In the genomic region with DNA sequence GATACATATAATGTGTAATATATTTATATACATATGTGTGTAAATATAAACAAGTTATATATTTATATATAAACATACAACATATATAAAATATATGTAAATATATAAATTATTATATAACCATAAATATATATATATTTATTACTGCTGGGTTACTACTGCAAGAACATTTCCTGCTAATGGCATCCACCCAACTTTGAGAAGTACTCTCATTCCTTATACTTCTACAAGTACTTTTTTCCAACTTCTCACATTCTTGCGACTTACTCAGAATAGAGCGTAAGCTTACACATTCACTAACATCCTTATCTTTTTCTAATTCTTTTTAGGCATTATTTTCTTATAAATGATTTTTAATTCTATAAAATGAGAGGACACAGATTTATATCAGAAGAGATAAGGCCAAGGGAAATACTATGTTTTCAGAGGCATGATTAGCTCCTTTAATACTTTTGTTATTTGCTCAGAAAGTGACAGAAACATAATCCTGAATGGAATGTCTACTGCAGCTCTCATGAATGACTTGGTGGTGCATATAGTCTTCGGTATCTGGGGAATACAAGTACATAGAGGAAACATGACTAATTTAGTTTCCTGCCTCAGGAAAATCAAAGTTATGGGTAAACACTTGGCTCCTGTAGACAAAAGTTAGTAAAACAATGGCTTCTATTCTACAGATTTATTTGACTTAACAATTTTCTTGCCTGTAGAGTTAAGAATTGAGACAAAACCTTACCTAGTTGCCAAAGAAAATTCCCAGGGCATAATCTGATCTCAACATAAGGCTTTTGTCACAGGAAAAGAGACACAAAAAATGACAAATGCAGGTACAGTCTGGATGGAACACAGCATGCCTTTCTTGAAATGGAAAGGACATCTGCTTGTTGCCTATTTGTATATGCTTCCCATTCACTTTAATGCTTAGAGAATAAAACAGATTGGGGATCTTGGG, we compare ENCODE assay signal across 18 cellular contexts.
A peak's percentile ranks its signal among the peaks of the same experiment; 100 is the strongest.
DNase-seq lines count a peak whose midpoint lies in the region; ATAC-seq and TF ChIP-seq lines count a peak whose summit lies in the region.
"Had no signal": no experiment of that assay in that cellular context is flagged by ENCODE, and none has a peak within 500 bp of the region (broad histone marks: within the 10 kb centered on the region; RNA-seq: fewer than 3 reads in every experiment).

No MANE protein-coding gene starts in this region.

- ATAC-seq in activated CD4-positive, alpha-beta T cell treated with anti-CD3 and anti-CD28 coated beads for 36 hours = no peak
- no peak for ATAC-seq in HG02588 (IDR thresholded peaks at IDR 0.05; ENCODE audit: unreplicated experiment)
- no peak for ATAC-seq in GM18909 (IDR thresholded peaks at IDR 0.05; ENCODE audit: poor library complexity, unreplicated experiment)
- ATAC-seq: gastroesophageal sphincter, left lobe of liver, SK-N-SH treated with all-trans-retinoic acid at 6 μM for 48 hours had no signal

- POLR2A ChIA-PET in activated CD4-positive, alpha-beta T cell treated with anti-CD3 and anti-CD28 coated beads for 36 hours (lab: Charles Lee) = interaction anchor here (0.6 kb wide), 2 partner anchors 209 to 421 kb away, joined by 4 read pairs; no protein-coding TSS in a partner anchor

- H3K36me3 Mint-ChIP-seq in activated CD4-positive, alpha-beta T cell treated with anti-CD3 and anti-CD28 coated beads for 36 hours (ENCODE audit: low read depth) = no peaks in the 10 kb centered on the region

- H3K9me3 Mint-ChIP-seq in activated CD4-positive, alpha-beta T cell treated with anti-CD3 and anti-CD28 coated beads for 36 hours (ENCODE audit: low read depth) = no peaks in the 10 kb centered on the region

- CTCF ChIA-PET in activated CD4-positive, alpha-beta T cell treated with anti-CD3 and anti-CD28 coated beads for 36 hours (lab: Charles Lee) = no interaction called here

- H3K27ac Mint-ChIP-seq in activated CD4-positive, alpha-beta T cell treated with anti-CD3 and anti-CD28 coated beads for 36 hours = no peak overlapping the region

- H3K27me3 Mint-ChIP-seq in activated CD4-positive, alpha-beta T cell treated with anti-CD3 and anti-CD28 coated beads for 36 hours = no peaks in the 10 kb centered on the region

- no peak overlapping the region for H3K4me3 Mint-ChIP-seq in activated CD4-positive, alpha-beta T cell treated with anti-CD3 and anti-CD28 coated beads for 36 hours

- no peaks in the 10 kb centered on the region for H3K4me1 Mint-ChIP-seq in activated CD4-positive, alpha-beta T cell treated with anti-CD3 and anti-CD28 coated beads for 36 hours

- intact Hi-C loops in activated CD4-positive, alpha-beta T cell treated with anti-CD3 and anti-CD28 coated beads for 36 hours (cut with DNase I, micrococcal nuclease) = no loop called here

- DNase-seq in AG10803 (ENCODE audit: low read depth) (peak; percentile 37), HT1080 (ENCODE audit: low read depth) (peak; percentile 88), cardiac fibroblast (ENCODE audit: low read depth in 2 of 2) (peak; percentile 59 to 77), lung microvascular endothelial cell (ENCODE audit: low read depth in 2 of 2) (peak; percentile 68 to 95)
- no peak for DNase-seq in activated CD4-positive, alpha-beta T cell treated with anti-CD3 and anti-CD28 coated beads for 36 hours
- DNase-seq in activated CD4-positive, alpha-beta T cell treated with anti-CD3 and anti-CD28 coated beads, Interleukin-2, amount 50 U/mL, for 1 hour = no peak
- DNase-seq: COR-L47; H7; NCI-H1092 treated with DMSO at 0.1 percent for 48 hours; ovary; stimulated activated CD4-positive, alpha-beta T cell treated with anti-CD3 and anti-CD28 coated beads, Interleukin-4, amount 100 ng/mL, for 4 hours; substantia nigra had no signal

- H3K4me3 ChIP-seq in AG10803 (ENCODE audit: low read length) (no peak overlapping the region), cardiac fibroblast (replicated peaks in 1 of 2; ENCODE audit: low read depth in 2 of 2, low read length in 2 of 2) (no peak overlapping the region)
- H3K4me3 ChIP-seq: gastroesophageal sphincter, ovary, skin epidermis had no signal

- TF ChIP-seq CTCF in AG10803 (conservative IDR thresholded peaks at IDR 0.05; ENCODE audit: low read length) = no peak
- TF ChIP-seq CTCF in cardiac fibroblast (IDR thresholded peaks at IDR 0.05; ENCODE audit: low read depth, low read length) = no peak

Comparison
In these comparisons a context has a peak if more than half of its experiments do, and no peak if none do; other contexts are left out.
1. DNase-seq: peak in AG10803 (single experiment), HT1080 (single experiment), cardiac fibroblast (2 of 2) and lung microvascular endothelial cell (2 of 2); none in activated CD4-positive, alpha-beta T cell treated with anti-CD3 and anti-CD28 coated beads for 36 hours (single experiment) and activated CD4-positive, alpha-beta T cell treated with anti-CD3 and anti-CD28 coated beads, Interleukin-2, amount 50 U/mL, for 1 hour (single experiment).